In genomic region chr18:79680100-79680879, GRCh38 we compare ENCODE assay signal across 8 cellular contexts. TPM values are rescaled to one million over a fixed set of nuclear protein-coding genes. Genes with fewer than 3 reads are reported as not detected.
A peak's percentile ranks its signal among the peaks of the same experiment; 100 is the strongest.
DNase-seq lines count a peak whose midpoint lies in the region; TF ChIP-seq lines count a peak whose summit lies in the region.

No MANE protein-coding gene starts in this region.

- peaks cover 12% of the 10 kb centered on the region for H3K4me1 ChIP-seq in ovary (ENCODE audit: insufficient read depth)

- 3 to 10% (median 4%) methylated on average over 35 to 54 of the region's 54 CpGs for WGBS in ovary, 3 donors

- peak overlapping the region; percentile 94 to 99 for H3K27ac ChIP-seq in ovary

- H3K4me3 ChIP-seq in HFF-Myc (replicated peaks; ENCODE audit: low read depth, low read length) (peak overlapping the region; percentile 58), fibroblast of mammary gland (ENCODE audit: control insufficient read depth, low read depth, low read length) (peak overlapping the region; percentile 82), ovary (peak overlapping the region; percentile 59)

- no peaks in the 10 kb centered on the region for H3K36me3 ChIP-seq in ovary

- TF ChIP-seq CTCF in HFF-Myc (IDR thresholded peaks at IDR 0.05; ENCODE audit: low read depth, low read length, missing control alignments), result no peak
- TF ChIP-seq CTCF in fibroblast of mammary gland (conservative IDR thresholded peaks at IDR 0.05; ENCODE audit: control insufficient read depth, insufficient read depth, low read depth, low read length), result no peak
- no peak for TF ChIP-seq CTCF in ovary (IDR thresholded peaks at IDR 0.05)

- TF ChIP-seq EP300 in ovary (IDR thresholded peaks at IDR 0.05), result no peak

- no peaks in the 10 kb centered on the region for H3K9me3 ChIP-seq in ovary

- TF ChIP-seq POLR2A in ovary (IDR thresholded peaks at IDR 0.05), result no peak

- DNase-seq in GF-D8 (lab: John Stamatoyannopoulos, UW), result peak; percentile 37
- no peak for DNase-seq in HFF-Myc (ENCODE audit: extremely low read depth, low read depth)
- peak; percentile 21 for DNase-seq in NCI-H146 treated with DMSO at 0.1 percent for 48 hours (lab: John Stamatoyannopoulos, UW; ENCODE audit: unreplicated experiment)
- DNase-seq in activated T-cell treated with anti-CD3 and anti-CD28 coated beads, Interleukin-2, amount 50 U/mL, for 1 hour, result peak; percentile 41
- peak; percentile 62 for DNase-seq in fibroblast of mammary gland (ENCODE audit: low read depth)
- DNase-seq in ovary, result peak in 1 of 5 donors; percentile 60
- DNase-seq in T1000 (lab: John Stamatoyannopoulos, UW), result no peak
- DNase-seq in NCI-H1092 (lab: John Stamatoyannopoulos, UW), result no peak

- H3K27me3 ChIP-seq in ovary, result no peaks in the 10 kb centered on the region

- intact Hi-C loops in ovary (cut with DNase I), result no loop called here

RNA-seq across cellular contexts. Expression of gene CTDP1, which starts 0.7 kb away (rescaled TPM):
- 10 to 100 TPM in 6 of 7 donors, 1 to 10 TPM in 1; 9.3 to 15.2 (median 13.7) TPM for total RNA-seq in ovary
- 1 to 10 TPM; 2.5 to 8.3 TPM for polyA plus RNA-seq in ovary

Comparison
In these comparisons a context has a peak if more than half of its experiments do, and no peak if none do; other contexts are left out.
1. DNase-seq: peak in GF-D8 (single experiment), NCI-H146 treated with DMSO at 0.1 percent for 48 hours (single experiment), activated T-cell treated with anti-CD3 and anti-CD28 coated beads, Interleukin-2, amount 50 U/mL, for 1 hour (single experiment) and fibroblast of mammary gland (single experiment); none in HFF-Myc (single experiment), T1000 (single experiment) and NCI-H1092 (single experiment).
2. Peak in every context shown above with its lines, with median percentiles within 50 percentile points of each other: H3K4me3 ChIP-seq.